ENCODE assay signal across 19 cellular contexts in the genomic region with DNA sequence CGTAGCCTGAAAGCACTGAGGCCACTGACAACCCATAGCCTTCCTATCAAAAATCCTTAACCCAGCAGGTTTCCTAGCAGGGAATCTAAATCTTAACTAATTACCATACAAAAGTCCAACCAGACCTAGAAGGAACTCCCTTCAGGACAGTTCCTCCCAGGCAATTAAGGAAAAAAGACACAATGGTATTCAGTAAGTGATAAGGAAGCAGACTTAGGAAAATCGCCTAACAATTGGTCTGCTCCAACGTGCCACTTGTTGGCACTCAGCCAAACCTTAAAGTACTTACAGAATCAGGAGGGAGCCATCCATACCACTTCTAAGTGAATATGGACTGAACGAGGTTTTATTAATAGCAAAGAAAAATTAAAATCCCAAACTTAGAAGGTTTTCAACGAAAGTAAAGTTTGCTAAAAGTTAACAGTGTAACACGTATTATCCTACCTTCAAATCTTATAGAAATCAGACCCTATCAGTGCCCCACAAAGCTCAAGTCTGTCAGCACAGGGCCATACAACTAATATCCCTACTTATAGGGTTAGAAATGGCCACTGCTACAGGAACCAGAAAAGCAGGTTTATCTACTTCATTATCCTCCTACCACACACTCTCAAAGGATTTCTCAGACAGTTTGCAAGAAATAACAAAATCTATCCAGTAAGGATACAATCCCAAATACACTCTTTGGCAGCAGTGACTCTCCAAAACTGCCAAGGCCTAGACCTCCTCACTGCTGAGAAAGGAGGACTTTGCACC. TPM values are rescaled to one million over a fixed set of nuclear protein-coding genes. Genes with fewer than 3 reads are reported as not detected.
A peak's percentile ranks its signal among the peaks of the same experiment; 100 is the strongest.
DNase-seq lines count a peak whose midpoint lies in the region; ATAC-seq, FAIRE-seq and TF ChIP-seq lines count a peak whose summit lies in the region.
"Had no signal": no experiment of that assay in that cellular context is flagged by ENCODE, and none has a peak within 500 bp of the region (broad histone marks: within the 10 kb centered on the region; RNA-seq: fewer than 3 reads in every experiment).

No MANE protein-coding gene starts in this region.

- no TSS peak for BruUV-seq in endothelial cell of umbilical vein (replicated peaks; lab: Mats Ljungman, UMichigan)

- H3K9ac ChIP-seq in endothelial cell of umbilical vein (replicated peaks; ENCODE audit: extremely low read depth, insufficient read depth, low read length) = no peak overlapping the region

- no peaks in the 10 kb centered on the region for H3K27me3 Mint-ChIP-seq in GM23338 (ENCODE audit: insufficient read depth, low read depth, poor library complexity)
- H3K27me3 Mint-ChIP-seq: activated CD8-positive, alpha-beta memory T cell treated with anti-CD3 and anti-CD28 coated beads, Interleukin-2, amount 10 ng/mL, durations not matched to agents 7 days and 5 days; stimulated activated naive CD8-positive, alpha-beta T cell treated with anti-CD3 and anti-CD28 coated beads, Interleukin-15, Interleukin-2, amounts not matched to agents 100 ng/mL and 50 ng/mL, for 24 hours had no signal

- TF ChIP-seq POLR2A in endothelial cell of umbilical vein (IDR thresholded peaks at IDR 0.05; ENCODE audit: low read depth, low read length) = no peak

- no peak overlapping the region for H3K27ac Mint-ChIP-seq in GM23338
- H3K27ac Mint-ChIP-seq: activated CD8-positive, alpha-beta memory T cell treated with anti-CD3 and anti-CD28 coated beads, Interleukin-2, amount 10 ng/mL, durations not matched to agents 7 days and 5 days; nephron progenitor cell; stimulated activated naive CD8-positive, alpha-beta T cell treated with anti-CD3 and anti-CD28 coated beads, Interleukin-15, Interleukin-2, amounts not matched to agents 100 ng/mL and 50 ng/mL, for 24 hours had no signal

- no peaks in the 10 kb centered on the region for H4K20me1 ChIP-seq in GM23338 (replicated peaks; ENCODE audit: insufficient read depth)
- no peaks in the 10 kb centered on the region for H4K20me1 ChIP-seq in endothelial cell of umbilical vein (replicated peaks; ENCODE audit: control insufficient read depth, extremely low read depth, insufficient read depth, low read length)

- intact Hi-C loops in endothelial cell of umbilical vein (cut with micrococcal nuclease) = no loop called here

- no peak for ATAC-seq in GM23338
- ATAC-seq in GM21576 (IDR thresholded peaks at IDR 0.05; ENCODE audit: unreplicated experiment) = no peak
- ATAC-seq: activated CD8-positive, alpha-beta memory T cell treated with anti-CD3 and anti-CD28 coated beads, Interleukin-2, amount 10 ng/mL, durations not matched to agents 7 days and 5 days had no signal

- peaks cover 7% of the 10 kb centered on the region for H3K4me1 ChIP-seq in GM23338 (ENCODE audit: insufficient read depth)
- no peaks in the 10 kb centered on the region for H3K4me1 ChIP-seq in endothelial cell of umbilical vein (ENCODE audit: control insufficient read depth, extremely low read depth, insufficient read depth, low read length)
- H3K4me1 ChIP-seq: tibial nerve had no signal

- H3K4me3 ChIP-seq in GM23338 (no peak overlapping the region), endothelial cell of umbilical vein (replicated peaks in 1 of 3; ENCODE audit: insufficient read depth in 1 of 3, low read depth in 1 of 3, low read length in 3 of 3) (no peak overlapping the region)
- H3K4me3 ChIP-seq: esophagus squamous epithelium, tibial nerve had no signal

- H3K4me3 Mint-ChIP-seq in GM23338 = no peak overlapping the region
- H3K4me3 Mint-ChIP-seq: activated CD8-positive, alpha-beta memory T cell treated with anti-CD3 and anti-CD28 coated beads, Interleukin-2, amount 10 ng/mL, durations not matched to agents 7 days and 5 days; nephron progenitor cell; stimulated activated naive CD8-positive, alpha-beta T cell treated with anti-CD3 and anti-CD28 coated beads, Interleukin-15, Interleukin-2, amounts not matched to agents 100 ng/mL and 50 ng/mL, for 24 hours had no signal

- no peaks in the 10 kb centered on the region for H3K9me3 ChIP-seq in endothelial cell of umbilical vein (replicated peaks; ENCODE audit: control insufficient read depth, insufficient read depth, low read length)

- H3K9me3 Mint-ChIP-seq in GM23338 = peaks cover 24% of the 10 kb centered on the region

- H3K27me3 ChIP-seq in GM23338 (ENCODE audit: insufficient read depth) (no peaks in the 10 kb centered on the region), endothelial cell of umbilical vein (ENCODE audit: control insufficient read depth in 2 of 2, insufficient read depth in 2 of 2, low read length in 2 of 2) (no peaks in the 10 kb centered on the region)
- H3K27me3 ChIP-seq: esophagus squamous epithelium, tibial nerve had no signal

- H3K4me1 Mint-ChIP-seq in GM23338 = peaks cover 5% of the 10 kb centered on the region
- H3K4me1 Mint-ChIP-seq: activated CD8-positive, alpha-beta memory T cell treated with anti-CD3 and anti-CD28 coated beads, Interleukin-2, amount 10 ng/mL, durations not matched to agents 7 days and 5 days; nephron progenitor cell had no signal

- H3K79me2 ChIP-seq in GM23338 (replicated peaks; ENCODE audit: insufficient read depth) (no peaks in the 10 kb centered on the region), endothelial cell of umbilical vein (ENCODE audit: control insufficient read depth, insufficient read depth, low read length) (no peaks in the 10 kb centered on the region)

- TF ChIP-seq CTCF in GM23338 (conservative IDR thresholded peaks at IDR 0.05; ENCODE audit: low read depth in 2 of 2) (no peak), endothelial cell of umbilical vein (IDR thresholded peaks at IDR 0.05; ENCODE audit: extremely low read depth in 1 of 2, insufficient read depth in 1 of 2, low read depth in 1 of 2, low read length in 2 of 2) (no peak)

- peaks cover 49% of the 10 kb centered on the region for H3K36me3 Mint-ChIP-seq in GM23338 (ENCODE audit: low read depth)
- H3K36me3 Mint-ChIP-seq: activated CD8-positive, alpha-beta memory T cell treated with anti-CD3 and anti-CD28 coated beads, Interleukin-2, amount 10 ng/mL, durations not matched to agents 7 days and 5 days had no signal

- H2AFZ ChIP-seq in GM23338 = no peak overlapping the region
- H2AFZ ChIP-seq in endothelial cell of umbilical vein (ENCODE audit: low read depth, low read length) = no peak overlapping the region

- H3K4me2 ChIP-seq in GM23338 = no peak overlapping the region
- no peak overlapping the region for H3K4me2 ChIP-seq in endothelial cell of umbilical vein (ENCODE audit: insufficient read depth, low read length)

- no peaks in the 10 kb centered on the region for H3K9me1 ChIP-seq in endothelial cell of umbilical vein (replicated peaks; ENCODE audit: control insufficient read depth, extremely low read depth, insufficient read depth, low read length)

- no peaks in the 10 kb centered on the region for H3F3A ChIP-seq in GM23338 (replicated peaks; ENCODE audit: low read depth)

- H3K9me2 ChIP-seq in GM23338 (ENCODE audit: insufficient read depth) = no peaks in the 10 kb centered on the region

- CTCF ChIA-PET in endothelial cell of umbilical vein (lab: Charles Lee) = no interaction called here

- H3K36me3 ChIP-seq in GM23338 (ENCODE audit: insufficient read depth) (no peaks in the 10 kb centered on the region; the same call in 1 of the 2 replicates), endothelial cell of umbilical vein (ENCODE audit: control insufficient read depth in 2 of 2, extremely low read depth in 1 of 2, insufficient read depth in 2 of 2, low read length in 2 of 2) (no peaks in the 10 kb centered on the region)

- POLR2A ChIA-PET in endothelial cell of umbilical vein (lab: Charles Lee) = no interaction called here

- H3K27ac ChIP-seq in GM23338 (ENCODE audit: low read depth) (no peak overlapping the region), endothelial cell of umbilical vein (ENCODE audit: insufficient read depth, low read depth, low read length) (no peak overlapping the region)
- H3K27ac ChIP-seq: esophagus squamous epithelium, tibial nerve had no signal

- dilution Hi-C loops in endothelial cell of umbilical vein (cut with MboI; ENCODE audit: extremely low pct_ligation_motif_present, low sequenced_read_pairs) = no loop called here

- FAIRE-seq in endothelial cell of umbilical vein (lab: Jason Lieb, UNC) = no peak
- FAIRE-seq: TTC549 had no signal

- DNase-seq in COR-L47 (lab: John Stamatoyannopoulos, UW) (peak; percentile 45), GM23338 (ENCODE audit: low spot score) (peak; percentile 4), NCI-H345 treated with DMSO at 0.1 percent for 48 hours (lab: John Stamatoyannopoulos, UW; ENCODE audit: unreplicated experiment) (peak; percentile 29), endothelial cell of umbilical vein (ENCODE audit: low read depth, low spot score) (peak; percentile 2), AG08395 (ENCODE audit: low spot score) (no peak), KG1 (lab: John Stamatoyannopoulos, UW) (no peak), medulla oblongata (ENCODE audit: extremely low spot score) (no peak)
- DNase-seq: activated CD4-positive, alpha-beta T cell treated with anti-CD3 and anti-CD28 coated beads for 48 hours; activated CD8-positive, alpha-beta memory T cell treated with anti-CD3 and anti-CD28 coated beads, Interleukin-2, amount 10 ng/mL, durations not matched to agents 7 days and 5 days; caudate nucleus; esophagus squamous epithelium; midbrain; NCI-H1694; nephron progenitor cell; SW 1271 had no signal

TF ChIP-seq in endothelial cell of umbilical vein, 7 proteins besides CTCF, POLR2A, EP300 and RAD21 (continues in another document):
- TF ChIP-seq POLR2AphosphoS5 (IDR thresholded peaks at IDR 0.05; ENCODE audit: insufficient read depth, low read depth, low read length) (no peak), JUN (IDR thresholded peaks at IDR 0.05; ENCODE audit: borderline replicate concordance, insufficient read depth, insufficient read length, low read depth) (no peak), EZH2 (IDR thresholded peaks at IDR 0.05; ENCODE audit: borderline replicate concordance, low read depth, low read length, severe bottlenecking) (no peak), MYC (IDR thresholded peaks at IDR 0.05; ENCODE audit: low read depth, low read length) (no peak)
- TF ChIP-seq, protein P1, sequence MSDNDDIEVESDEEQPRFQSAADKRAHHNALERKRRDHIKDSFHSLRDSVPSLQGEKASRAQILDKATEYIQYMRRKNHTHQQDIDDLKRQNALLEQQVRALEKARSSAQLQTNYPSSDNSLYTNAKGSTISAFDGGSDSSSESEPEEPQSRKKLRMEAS (IDR thresholded peaks at IDR 0.05; ENCODE audit: insufficient read depth, insufficient read length) = no peak

RNA-seq across cellular contexts. Expression of a gene that starts 29.0 kb away (rescaled TPM):
- total RNA-seq in GM23338 (2014; rRNA removed; shearing (Covaris generic)) = 7.5 and 10.6 TPM in 2 replicates
- 10.9 and 13.3 TPM in 2 replicates for polyA plus RNA-seq in GM23338 (2016; fragmentation: Nextera tagmentation; extraction: Ambion mirVana)
- total RNA-seq in endothelial cell of umbilical vein = 4.9 and 10.5 TPM in 2 replicates
- 0.41 and 0.79 TPM in 2 replicates for polyA plus RNA-seq in endothelial cell of umbilical vein
- polyA plus RNA-seq in endothelial cell of umbilical vein (2011; cell fraction: cytosol; rRNA removed) = 1.1 and 1.4 TPM in 2 replicates
- polyA plus RNA-seq in endothelial cell of umbilical vein (2011; cell fraction: nucleus; rRNA removed) = 2.6 and 2.8 TPM in 2 replicates
- 1.3 and 1.6 TPM in 2 replicates for polyA plus RNA-seq in endothelial cell of umbilical vein (2012)
- 2.1 and 7.2 TPM in 2 replicates for polyA minus RNA-seq in endothelial cell of umbilical vein
- polyA minus RNA-seq in endothelial cell of umbilical vein (2011; cell fraction: cytosol; rRNA and poly(A)+ RNA removed) = not detected
- polyA minus RNA-seq in endothelial cell of umbilical vein (2011; cell fraction: nucleus; rRNA and poly(A)+ RNA removed) = 7.2 and 8.6 TPM in 2 replicates

Comparison
In these comparisons a context has a peak if more than half of its experiments do, and no peak if none do; other contexts are left out.
1. DNase-seq: peak in COR-L47 (single experiment), GM23338 (single experiment), NCI-H345 treated with DMSO at 0.1 percent for 48 hours (single experiment) and endothelial cell of umbilical vein (single experiment); none in AG08395 (single experiment), KG1 (single experiment) and medulla oblongata (single experiment).